ENCODE assay signal across 23 cellular contexts in the genomic region with DNA sequence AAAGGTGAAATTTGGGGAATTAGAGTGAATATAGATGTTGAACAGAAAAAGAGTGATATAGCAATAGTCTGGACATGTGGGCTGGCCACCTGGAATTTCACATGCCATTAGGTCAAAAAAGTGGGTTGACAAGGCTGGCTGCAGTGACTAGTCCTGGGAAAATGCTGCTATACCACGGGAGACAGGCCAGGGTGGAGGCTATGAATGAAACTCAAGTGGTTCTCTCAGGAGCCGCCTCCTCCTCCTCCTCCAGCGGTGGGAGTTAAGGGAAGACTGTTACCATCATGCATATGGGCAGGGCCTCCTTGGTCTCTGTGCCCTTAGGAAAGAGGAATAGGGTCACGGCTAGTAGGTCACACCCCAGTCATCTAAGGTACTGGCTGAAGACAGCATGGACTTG.
"Had no signal": no experiment of that assay in that cellular context is flagged by ENCODE, and none has a peak within 500 bp of the region (broad histone marks: within the 10 kb centered on the region; RNA-seq: fewer than 3 reads in every experiment).

No MANE protein-coding gene starts in this region.

- H3K4me3 ChIP-seq: colonic mucosa, dorsolateral prefrontal cortex, esophagus muscularis mucosa, gastrocnemius medialis, heart right ventricle, left lung, lower lobe of right lung, mucosa of descending colon had no signal

- DNase-seq: colonic mucosa; cortex of kidney; dermis blood vessel endothelial cell; effector CD4-positive, alpha-beta T cell; effector memory CD4-positive, alpha-beta T cell; foreskin melanocyte; gastrocnemius medialis; glutamatergic neuron; head of caudate nucleus; heart right ventricle; hippocampal formation; left cardiac atrium; left lung; left ventricle myocardium superior; lower lobe of right lung; mesenchymal stem cell; mucosa of descending colon had no signal

- H3K27ac Mint-ChIP-seq: mesothelial cell of epicardium had no signal

- H3K4me1 Mint-ChIP-seq: mesothelial cell of epicardium had no signal

- H3K9me3 ChIP-seq: colonic mucosa, esophagus muscularis mucosa, gastrocnemius medialis, heart right ventricle, left lung, lower lobe of right lung, mucosa of descending colon had no signal

- H3K4me3 Mint-ChIP-seq: mesothelial cell of epicardium had no signal

- H3K36me3 ChIP-seq: colonic mucosa, gastrocnemius medialis, lower lobe of right lung had no signal

- H3K27ac ChIP-seq: colonic mucosa, dorsolateral prefrontal cortex, esophagus muscularis mucosa, gastrocnemius medialis, heart right ventricle, left lung, lower lobe of right lung had no signal

- H3K4me1 ChIP-seq: colonic mucosa, esophagus muscularis mucosa, gastrocnemius medialis, heart right ventricle, left lung, lower lobe of right lung had no signal

- H3K9me3 Mint-ChIP-seq: mesothelial cell of epicardium had no signal

- FAIRE-seq: endothelial cell of umbilical vein, islet of Langerhans, keratinocyte had no signal

- H3K27me3 ChIP-seq: colonic mucosa had no signal

- H3K36me3 Mint-ChIP-seq: mesothelial cell of epicardium had no signal
